23 cellular contexts compared by ENCODE assay signal in genomic region chr1:238318294-238318908, GRCh38.
"Had no signal": no experiment of that assay in that cellular context is flagged by ENCODE, and none has a peak within 500 bp of the region (broad histone marks: within the 10 kb centered on the region; RNA-seq: fewer than 3 reads in every experiment).

No MANE protein-coding gene starts in this region.

- ATAC-seq: activated CD8-positive, alpha-beta T cell treated with anti-CD3 and anti-CD28 coated beads for 36 hours; Panc1 had no signal

- H3K27me3 ChIP-seq: ascending aorta, cardiac muscle cell had no signal

- H3K36me3 ChIP-seq: ascending aorta, cardiac muscle cell had no signal

- DNase-seq: activated CD4-positive, alpha-beta T cell treated with anti-CD3 and anti-CD28 coated beads, Interleukin-2, amount 10 ng/mL, durations not matched to agents 24 days and 14 days; activated CD4-positive, alpha-beta T cell treated with anti-CD3 and anti-CD28 coated beads, Interleukin-2, amount 50 U/mL, for 4 hours; activated CD8-positive, alpha-beta T cell treated with anti-CD3 and anti-CD28 coated beads for 36 hours; activated gamma-delta T cell; activated naive CD4-positive, alpha-beta T cell treated with Interleukin-2 at 50 U/mL for 16 hours; activated naive CD8-positive, alpha-beta T cell treated with anti-CD3 and anti-CD28 coated beads, Interleukin-2, amount 10 ng/mL, durations not matched to agents 7 days and 5 days; activated T-cell treated with anti-CD3 and anti-CD28 coated beads, Interleukin-2, amount 50 U/mL, for 24 hours; amygdala; Karpas-422; KBM-7; NCI-H1048; NCI-H1105 treated with DMSO at 0.1 percent for 48 hours; NCI-H1436; NCI-H1694; NCI-H1930; NCI-H2081 treated with DMSO at 0.1 percent for 48 hours; NCI-H226; NCI-H446 treated with DMSO at 0.1 percent for 48 hours; NCI-H524; SHP77 treated with DMSO at 0.1 percent for 48 hours had no signal

- H3K4me1 ChIP-seq: ascending aorta had no signal

- H3K9me3 ChIP-seq: ascending aorta had no signal

- H3K27ac ChIP-seq: ascending aorta, cardiac muscle cell had no signal

- H3K4me3 ChIP-seq: ascending aorta, cardiac muscle cell had no signal
